ENCODE assay signal across 1 cellular context in the genomic region with DNA sequence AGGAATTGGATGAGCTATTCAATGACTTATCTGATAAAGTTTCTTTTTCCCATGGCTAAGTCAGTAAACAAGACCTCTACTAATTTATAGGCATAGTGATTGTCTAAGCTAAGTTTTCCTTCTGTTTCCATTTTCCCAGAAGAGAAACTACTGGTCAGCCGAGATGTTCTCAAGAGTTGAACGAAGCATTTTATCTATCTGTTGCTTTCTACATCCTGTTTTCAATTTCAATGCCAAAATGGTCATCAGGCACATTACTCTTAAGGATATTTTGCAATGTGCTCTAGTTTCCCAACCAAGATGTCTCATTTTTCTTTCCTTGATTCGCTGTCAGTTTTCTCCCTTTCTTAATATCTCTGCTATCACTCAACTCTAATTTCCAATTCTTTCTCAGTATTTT.
TF ChIP-seq lines count a peak whose summit lies in the region.

No MANE protein-coding gene starts in this region.

TF ChIP-seq in HepG2, 621 proteins besides CTCF, POLR2A, EP300 and RAD21 (continued from another document):
- TF ChIP-seq, protein P1, sequence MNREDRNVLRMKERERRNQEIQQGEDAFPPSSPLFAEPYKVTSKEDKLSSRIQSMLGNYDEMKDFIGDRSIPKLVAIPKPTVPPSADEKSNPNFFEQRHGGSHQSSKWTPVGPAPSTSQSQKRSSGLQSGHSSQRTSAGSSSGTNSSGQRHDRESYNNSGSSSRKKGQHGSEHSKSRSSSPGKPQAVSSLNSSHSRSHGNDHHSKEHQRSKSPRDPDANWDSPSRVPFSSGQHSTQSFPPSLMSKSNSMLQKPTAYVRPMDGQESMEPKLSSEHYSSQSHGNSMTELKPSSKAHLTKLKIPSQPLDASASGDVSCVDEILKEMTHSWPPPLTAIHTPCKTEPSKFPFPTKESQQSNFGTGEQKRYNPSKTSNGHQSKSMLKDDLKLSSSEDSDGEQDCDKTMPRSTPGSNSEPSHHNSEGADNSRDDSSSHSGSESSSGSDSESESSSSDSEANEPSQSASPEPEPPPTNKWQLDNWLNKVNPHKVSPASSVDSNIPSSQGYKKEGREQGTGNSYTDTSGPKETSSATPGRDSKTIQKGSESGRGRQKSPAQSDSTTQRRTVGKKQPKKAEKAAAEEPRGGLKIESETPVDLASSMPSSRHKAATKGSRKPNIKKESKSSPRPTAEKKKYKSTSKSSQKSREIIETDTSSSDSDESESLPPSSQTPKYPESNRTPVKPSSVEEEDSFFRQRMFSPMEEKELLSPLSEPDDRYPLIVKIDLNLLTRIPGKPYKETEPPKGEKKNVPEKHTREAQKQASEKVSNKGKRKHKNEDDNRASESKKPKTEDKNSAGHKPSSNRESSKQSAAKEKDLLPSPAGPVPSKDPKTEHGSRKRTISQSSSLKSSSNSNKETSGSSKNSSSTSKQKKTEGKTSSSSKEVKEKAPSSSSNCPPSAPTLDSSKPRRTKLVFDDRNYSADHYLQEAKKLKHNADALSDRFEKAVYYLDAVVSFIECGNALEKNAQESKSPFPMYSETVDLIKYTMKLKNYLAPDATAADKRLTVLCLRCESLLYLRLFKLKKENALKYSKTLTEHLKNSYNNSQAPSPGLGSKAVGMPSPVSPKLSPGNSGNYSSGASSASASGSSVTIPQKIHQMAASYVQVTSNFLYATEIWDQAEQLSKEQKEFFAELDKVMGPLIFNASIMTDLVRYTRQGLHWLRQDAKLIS (CRISPR knock-in tag; IDR thresholded peaks at IDR 0.05) = no peak
- TF ChIP-seq ZSCAN30 (CRISPR knock-in tag; IDR thresholded peaks at IDR 0.05) (no peak), ZFX (CRISPR knock-in tag; IDR thresholded peaks at IDR 0.05; ENCODE audit: low read depth) (no peak), PAWR (CRISPR knock-in tag; IDR thresholded peaks at IDR 0.05; ENCODE audit: borderline replicate concordance) (no peak), ZNF839 (CRISPR knock-in tag; IDR thresholded peaks at IDR 0.05; ENCODE audit: borderline replicate concordance) (no peak), RBM22 (optimal IDR thresholded peaks at IDR 0.05; ENCODE audit: low read length) (no peak), ZNF766 (CRISPR knock-in tag; IDR thresholded peaks at IDR 0.05; ENCODE audit: borderline replicate concordance) (no peak)
- TF ChIP-seq, protein P2, sequence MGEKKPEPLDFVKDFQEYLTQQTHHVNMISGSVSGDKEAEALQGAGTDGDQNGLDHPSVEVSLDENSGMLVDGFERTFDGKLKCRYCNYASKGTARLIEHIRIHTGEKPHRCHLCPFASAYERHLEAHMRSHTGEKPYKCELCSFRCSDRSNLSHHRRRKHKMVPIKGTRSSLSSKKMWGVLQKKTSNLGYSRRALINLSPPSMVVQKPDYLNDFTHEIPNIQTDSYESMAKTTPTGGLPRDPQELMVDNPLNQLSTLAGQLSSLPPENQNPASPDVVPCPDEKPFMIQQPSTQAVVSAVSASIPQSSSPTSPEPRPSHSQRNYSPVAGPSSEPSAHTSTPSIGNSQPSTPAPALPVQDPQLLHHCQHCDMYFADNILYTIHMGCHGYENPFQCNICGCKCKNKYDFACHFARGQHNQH (CRISPR knock-in tag; IDR thresholded peaks at IDR 0.05) = no peak
- TF ChIP-seq, protein P3, sequence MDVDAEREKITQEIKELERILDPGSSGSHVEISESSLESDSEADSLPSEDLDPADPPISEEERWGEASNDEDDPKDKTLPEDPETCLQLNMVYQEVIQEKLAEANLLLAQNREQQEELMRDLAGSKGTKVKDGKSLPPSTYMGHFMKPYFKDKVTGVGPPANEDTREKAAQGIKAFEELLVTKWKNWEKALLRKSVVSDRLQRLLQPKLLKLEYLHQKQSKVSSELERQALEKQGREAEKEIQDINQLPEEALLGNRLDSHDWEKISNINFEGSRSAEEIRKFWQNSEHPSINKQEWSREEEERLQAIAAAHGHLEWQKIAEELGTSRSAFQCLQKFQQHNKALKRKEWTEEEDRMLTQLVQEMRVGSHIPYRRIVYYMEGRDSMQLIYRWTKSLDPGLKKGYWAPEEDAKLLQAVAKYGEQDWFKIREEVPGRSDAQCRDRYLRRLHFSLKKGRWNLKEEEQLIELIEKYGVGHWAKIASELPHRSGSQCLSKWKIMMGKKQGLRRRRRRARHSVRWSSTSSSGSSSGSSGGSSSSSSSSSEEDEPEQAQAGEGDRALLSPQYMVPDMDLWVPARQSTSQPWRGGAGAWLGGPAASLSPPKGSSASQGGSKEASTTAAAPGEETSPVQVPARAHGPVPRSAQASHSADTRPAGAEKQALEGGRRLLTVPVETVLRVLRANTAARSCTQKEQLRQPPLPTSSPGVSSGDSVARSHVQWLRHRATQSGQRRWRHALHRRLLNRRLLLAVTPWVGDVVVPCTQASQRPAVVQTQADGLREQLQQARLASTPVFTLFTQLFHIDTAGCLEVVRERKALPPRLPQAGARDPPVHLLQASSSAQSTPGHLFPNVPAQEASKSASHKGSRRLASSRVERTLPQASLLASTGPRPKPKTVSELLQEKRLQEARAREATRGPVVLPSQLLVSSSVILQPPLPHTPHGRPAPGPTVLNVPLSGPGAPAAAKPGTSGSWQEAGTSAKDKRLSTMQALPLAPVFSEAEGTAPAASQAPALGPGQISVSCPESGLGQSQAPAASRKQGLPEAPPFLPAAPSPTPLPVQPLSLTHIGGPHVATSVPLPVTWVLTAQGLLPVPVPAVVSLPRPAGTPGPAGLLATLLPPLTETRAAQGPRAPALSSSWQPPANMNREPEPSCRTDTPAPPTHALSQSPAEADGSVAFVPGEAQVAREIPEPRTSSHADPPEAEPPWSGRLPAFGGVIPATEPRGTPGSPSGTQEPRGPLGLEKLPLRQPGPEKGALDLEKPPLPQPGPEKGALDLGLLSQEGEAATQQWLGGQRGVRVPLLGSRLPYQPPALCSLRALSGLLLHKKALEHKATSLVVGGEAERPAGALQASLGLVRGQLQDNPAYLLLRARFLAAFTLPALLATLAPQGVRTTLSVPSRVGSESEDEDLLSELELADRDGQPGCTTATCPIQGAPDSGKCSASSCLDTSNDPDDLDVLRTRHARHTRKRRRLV (CRISPR knock-in tag; IDR thresholded peaks at IDR 0.05) = no peak
- TF ChIP-seq, protein P4, sequence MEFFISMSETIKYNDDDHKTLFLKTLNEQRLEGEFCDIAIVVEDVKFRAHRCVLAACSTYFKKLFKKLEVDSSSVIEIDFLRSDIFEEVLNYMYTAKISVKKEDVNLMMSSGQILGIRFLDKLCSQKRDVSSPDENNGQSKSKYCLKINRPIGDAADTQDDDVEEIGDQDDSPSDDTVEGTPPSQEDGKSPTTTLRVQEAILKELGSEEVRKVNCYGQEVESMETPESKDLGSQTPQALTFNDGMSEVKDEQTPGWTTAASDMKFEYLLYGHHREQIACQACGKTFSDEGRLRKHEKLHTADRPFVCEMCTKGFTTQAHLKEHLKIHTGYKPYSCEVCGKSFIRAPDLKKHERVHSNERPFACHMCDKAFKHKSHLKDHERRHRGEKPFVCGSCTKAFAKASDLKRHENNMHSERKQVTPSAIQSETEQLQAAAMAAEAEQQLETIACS (CRISPR knock-in tag; IDR thresholded peaks at IDR 0.05) = no peak
- TF ChIP-seq, protein P5, sequence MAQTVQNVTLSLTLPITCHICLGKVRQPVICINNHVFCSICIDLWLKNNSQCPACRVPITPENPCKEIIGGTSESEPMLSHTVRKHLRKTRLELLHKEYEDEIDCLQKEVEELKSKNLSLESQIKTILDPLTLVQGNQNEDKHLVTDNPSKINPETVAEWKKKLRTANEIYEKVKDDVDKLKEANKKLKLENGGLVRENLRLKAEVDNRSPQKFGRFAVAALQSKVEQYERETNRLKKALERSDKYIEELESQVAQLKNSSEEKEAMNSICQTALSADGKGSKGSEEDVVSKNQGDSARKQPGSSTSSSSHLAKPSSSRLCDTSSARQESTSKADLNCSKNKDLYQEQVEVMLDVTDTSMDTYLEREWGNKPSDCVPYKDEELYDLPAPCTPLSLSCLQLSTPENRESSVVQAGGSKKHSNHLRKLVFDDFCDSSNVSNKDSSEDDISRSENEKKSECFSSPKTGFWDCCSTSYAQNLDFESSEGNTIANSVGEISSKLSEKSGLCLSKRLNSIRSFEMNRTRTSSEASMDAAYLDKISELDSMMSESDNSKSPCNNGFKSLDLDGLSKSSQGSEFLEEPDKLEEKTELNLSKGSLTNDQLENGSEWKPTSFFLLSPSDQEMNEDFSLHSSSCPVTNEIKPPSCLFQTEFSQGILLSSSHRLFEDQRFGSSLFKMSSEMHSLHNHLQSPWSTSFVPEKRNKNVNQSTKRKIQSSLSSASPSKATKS (CRISPR knock-in tag; IDR thresholded peaks at IDR 0.05) = no peak
- TF ChIP-seq, protein P6, sequence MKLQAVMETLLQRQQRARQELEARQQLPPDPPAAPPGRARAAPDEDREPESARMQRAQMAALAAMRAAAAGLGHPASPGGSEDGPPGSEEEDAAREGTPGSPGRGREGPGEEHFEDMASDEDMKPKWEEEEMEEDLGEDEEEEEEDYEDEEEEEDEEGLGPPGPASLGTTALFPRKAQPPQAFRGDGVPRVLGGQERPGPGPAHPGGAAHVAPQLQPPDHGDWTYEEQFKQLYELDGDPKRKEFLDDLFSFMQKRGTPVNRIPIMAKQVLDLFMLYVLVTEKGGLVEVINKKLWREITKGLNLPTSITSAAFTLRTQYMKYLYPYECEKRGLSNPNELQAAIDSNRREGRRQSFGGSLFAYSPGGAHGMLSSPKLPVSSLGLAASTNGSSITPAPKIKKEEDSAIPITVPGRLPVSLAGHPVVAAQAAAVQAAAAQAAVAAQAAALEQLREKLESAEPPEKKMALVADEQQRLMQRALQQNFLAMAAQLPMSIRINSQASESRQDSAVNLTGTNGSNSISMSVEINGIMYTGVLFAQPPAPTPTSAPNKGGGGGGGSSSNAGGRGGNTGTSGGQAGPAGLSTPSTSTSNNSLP (IDR thresholded peaks at IDR 0.05; ENCODE audit: low read depth, low read length) = no peak
